In the genomic region with DNA sequence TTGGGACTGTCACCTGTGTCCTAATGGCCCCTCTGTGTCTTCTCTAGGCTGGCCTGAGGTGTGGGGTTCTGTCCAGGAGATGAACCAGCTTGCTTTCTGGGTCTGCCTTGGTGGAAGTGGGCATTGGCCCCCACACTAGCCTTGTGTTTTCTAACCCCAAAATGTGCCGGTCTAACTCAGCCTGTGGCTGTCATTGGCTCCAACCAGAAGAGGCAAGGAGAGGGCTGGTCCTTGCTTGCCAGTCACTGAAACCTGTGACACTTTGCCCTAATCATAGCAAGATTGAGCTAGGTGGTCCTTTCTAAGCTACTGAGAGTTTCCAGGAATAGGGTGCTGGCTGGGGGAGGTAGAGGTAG, we compare ENCODE assay signal across 9 cellular contexts. TPM values are rescaled to one million over a fixed set of nuclear protein-coding genes. Genes with fewer than 3 reads are reported as not detected.
DNase-seq lines count a peak whose midpoint lies in the region; ATAC-seq and TF ChIP-seq lines count a peak whose summit lies in the region.
"Had no signal": no experiment of that assay in that cellular context is flagged by ENCODE, and none has a peak within 500 bp of the region (broad histone marks: within the 10 kb centered on the region; RNA-seq: fewer than 3 reads in every experiment).

No MANE protein-coding gene starts in this region.

- peaks cover 22% of the 10 kb centered on the region for H3K4me1 Mint-ChIP-seq in activated T-helper 17 cell treated with anti-CD3 and anti-CD28 coated beads, Interleukin-2, amount 50 U/mL, for 72 hours
- peaks cover 28% of the 10 kb centered on the region for H3K4me1 Mint-ChIP-seq in type B pancreatic cell (ENCODE audit: unreplicated experiment)

- no peaks in the 10 kb centered on the region for H3K9me3 Mint-ChIP-seq in activated T-helper 17 cell treated with anti-CD3 and anti-CD28 coated beads, Interleukin-2, amount 50 U/mL, for 72 hours
- no peaks in the 10 kb centered on the region for H3K9me3 Mint-ChIP-seq in type B pancreatic cell

- H3K27me3 ChIP-seq in heart left ventricle, result no peaks in the 10 kb centered on the region
- no peaks in the 10 kb centered on the region for H3K27me3 ChIP-seq in right lobe of liver

- no peaks in the 10 kb centered on the region for H3K27me3 Mint-ChIP-seq in activated T-helper 17 cell treated with anti-CD3 and anti-CD28 coated beads, Interleukin-2, amount 50 U/mL, for 72 hours
- peaks cover 8% of the 10 kb centered on the region for H3K27me3 Mint-ChIP-seq in type B pancreatic cell

- H3K4me3 Mint-ChIP-seq in activated T-helper 17 cell treated with anti-CD3 and anti-CD28 coated beads, Interleukin-2, amount 50 U/mL, for 72 hours, result peak overlapping the region; percentile 80
- peak overlapping the region; percentile 88 for H3K4me3 Mint-ChIP-seq in type B pancreatic cell

- H3K4me3 ChIP-seq in heart left ventricle (peak overlapping the region in 9 of 12 donors; percentile 61 to 100 (median 91)), right lobe of liver (peak overlapping the region in 2 of 3 donors; percentile 68 to 87)

- H3K4me1 ChIP-seq in heart left ventricle (peaks cover 0 to 91% (median 66%) of the 10 kb centered on the region in 12 donors), right lobe of liver (peaks cover 0 to 22% (median 2%) of the 10 kb centered on the region in 4 donors)

- no peak for TF ChIP-seq CTCF in heart left ventricle (IDR thresholded peaks at IDR 0.05)
- no peak for TF ChIP-seq CTCF in right lobe of liver (IDR thresholded peaks at IDR 0.05)
- no peak for TF ChIP-seq CTCF in type B pancreatic cell (conservative IDR thresholded peaks at IDR 0.05)

- DNase-seq in heart left ventricle (peak in 1 of 5 donors; percentile 42), Right ventricle myocardium inferior (ENCODE audit: missing footprints) (no peak), right lobe of liver (no peak), type B pancreatic cell (ENCODE audit: extremely low spot score, unreplicated experiment) (no peak), NCI-H345 treated with DMSO at 0.1 percent for 48 hours (lab: John Stamatoyannopoulos, UW; ENCODE audit: unreplicated experiment) (no peak)

- intact Hi-C loops in heart left ventricle (cut with DNase I), result loop anchor here in 9 of 10 donors (1.0 to 10.0 kb wide), 9 partner anchors 77 to 267 kb away; a partner anchor contains a TSS
- intact Hi-C loops in Right ventricle myocardium inferior (cut with DNase I), result loop anchor here (1.0 to 5.0 kb wide), 5 partner anchors 25 to 248 kb away; a partner anchor contains a TSS
- intact Hi-C loops in right lobe of liver (cut with DNase I), result loop anchor here in 1 of 2 donors (2.0 kb wide), 1 partner anchor 173 kb away; no protein-coding TSS in a partner anchor

- TF ChIP-seq POLR2A in heart left ventricle (IDR thresholded peaks at IDR 0.05), result no peak
- TF ChIP-seq POLR2A in right lobe of liver (IDR thresholded peaks at IDR 0.05), result no peak

- ATAC-seq in heart left ventricle (no peak), Right ventricle myocardium inferior (no peak), right lobe of liver (no peak), GM18873 (IDR thresholded peaks at IDR 0.05; ENCODE audit: low FRiP score, unreplicated experiment) (no peak), GM21737 (IDR thresholded peaks at IDR 0.05; ENCODE audit: unreplicated experiment) (no peak)
- no peak for ATAC-seq in activated T-helper 17 cell treated with anti-CD3 and anti-CD28 coated beads, Interleukin-2, amount 50 U/mL, for 72 hours (replicated peaks)

- H3K9me3 ChIP-seq in heart left ventricle (no peaks in the 10 kb centered on the region), right lobe of liver (no peaks in the 10 kb centered on the region)

- H3K27ac Mint-ChIP-seq in activated T-helper 17 cell treated with anti-CD3 and anti-CD28 coated beads, Interleukin-2, amount 50 U/mL, for 72 hours, result peak overlapping the region; percentile 78
- peak overlapping the region; percentile 91 for H3K27ac Mint-ChIP-seq in type B pancreatic cell

- H3K36me3 Mint-ChIP-seq in activated T-helper 17 cell treated with anti-CD3 and anti-CD28 coated beads, Interleukin-2, amount 50 U/mL, for 72 hours (ENCODE audit: low read depth), result peaks cover 32% of the 10 kb centered on the region
- H3K36me3 Mint-ChIP-seq in type B pancreatic cell, result peaks cover under 1% of the 10 kb centered on the region

- H3K27ac ChIP-seq in heart left ventricle, result peak overlapping the region in 11 of 12 donors; percentile 93 to 99 (median 97)
- H3K27ac ChIP-seq in right lobe of liver, result peak overlapping the region in 1 of 3 donors; percentile 95

- H3K36me3 ChIP-seq in heart left ventricle, result peaks cover 0 to 34% (median 30%) of the 10 kb centered on the region in 9 donors
- peaks cover 0 to 6% (median 0%) of the 10 kb centered on the region in 4 donors for H3K36me3 ChIP-seq in right lobe of liver

- 62 to 100% (median 62%) methylated on average over 1 of the region's 1 CpG; no CpG with 5 or more reads in 1 of the 4 donors for WGBS in heart left ventricle, 4 donors
- WGBS in right lobe of liver (ENCODE audit: insufficient coverage, low coverage, low lambda C conversion rate, missing lambda C conversion rate), result 20% methylated on average over 1 of the region's 1 CpG

RNA-seq across cellular contexts. Expression of a gene that starts 2.2 kb away (rescaled TPM):
- 10 to 100 TPM in 8 of 9 donors, 1 to 10 TPM in 1; 10.0 to 26.1 (median 13.9) TPM for total RNA-seq in heart left ventricle
- 10 to 100 TPM in 1 of 2 donors, 1 to 10 TPM in 1; 6.5 to 11.9 TPM for polyA plus RNA-seq in heart left ventricle
- 15.0 TPM for total RNA-seq in Right ventricle myocardium inferior
- total RNA-seq in activated T-helper 17 cell treated with anti-CD3 and anti-CD28 coated beads, Interleukin-2, amount 50 U/mL, for 72 hours, result 10 to 100 TPM; 20.4 to 32.3 TPM
- total RNA-seq in right lobe of liver, result 1 to 10 TPM; 3.6 to 9.4 (median 5.8) TPM
- total RNA-seq in type B pancreatic cell (ENCODE audit: low replicate concordance), result 44.5 and 70.3 TPM in 2 replicates

RNA-seq across cellular contexts. Expression of a gene that starts 54.2 kb away (rescaled TPM):
- total RNA-seq in heart left ventricle (not detected), Right ventricle myocardium inferior (not detected), right lobe of liver (under 1 TPM in 3 of 6 experiments, not detected in 3; 0.19 to 0.51 (median 0.22) TPM), type B pancreatic cell (ENCODE audit: low replicate concordance) (not detected in 2 replicates)
- polyA plus RNA-seq in heart left ventricle, result not detected
- not detected for total RNA-seq in activated T-helper 17 cell treated with anti-CD3 and anti-CD28 coated beads, Interleukin-2, amount 50 U/mL, for 72 hours
- total RNA-seq: LHCN-M2 had no signal
